In the genomic region with DNA sequence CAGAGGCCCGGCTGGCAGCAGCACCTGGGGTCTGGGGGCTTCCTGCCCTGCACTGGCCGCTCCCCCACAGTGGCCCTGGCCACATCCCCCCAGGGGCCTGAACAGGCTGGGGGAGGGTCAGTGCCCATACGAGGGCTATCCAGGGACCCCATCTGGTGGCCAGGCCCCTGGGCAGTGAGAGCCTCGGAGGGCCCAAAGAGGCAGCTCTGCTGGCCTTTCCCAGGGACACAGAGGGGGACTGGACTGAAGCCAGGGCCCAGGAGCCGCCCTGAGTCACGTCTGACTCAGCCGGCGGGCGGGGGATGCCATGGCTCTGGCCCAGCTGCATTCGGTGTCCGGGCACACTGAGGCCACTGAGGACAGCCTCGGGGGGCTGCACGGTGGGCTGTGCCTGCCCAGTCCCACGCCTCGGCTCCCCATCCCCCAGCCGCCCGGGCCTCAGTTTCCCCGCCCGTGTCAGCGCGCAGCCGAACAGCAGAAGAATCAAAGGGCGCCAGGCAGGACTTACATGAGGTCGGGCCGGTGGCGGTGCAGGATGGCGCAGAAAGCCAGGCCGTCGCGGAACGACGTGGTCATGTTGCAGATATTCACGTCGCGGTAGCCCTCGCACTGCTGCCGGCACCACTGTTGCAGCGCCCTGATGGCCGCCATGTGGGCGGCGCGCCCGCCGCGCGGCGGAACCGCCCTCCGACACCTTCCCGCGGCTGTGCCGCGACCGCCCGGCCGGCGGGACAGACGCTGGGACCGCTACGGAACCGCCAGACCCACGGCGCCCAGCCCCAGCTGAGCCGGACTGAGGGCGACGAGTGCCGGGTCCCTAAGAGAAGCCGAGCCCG, we compare ENCODE assay signal across 1 cellular context.
TF ChIP-seq lines count a peak whose summit lies in the region.

A gene (minus strand): TSS at position 795 of the 836 bp plus-strand sequence. CDS start 144 bp downstream, at position 651.

TF ChIP-seq in SK-N-SH, 30 proteins besides CTCF, POLR2A, EP300 and RAD21 (continued from another document):
- TF ChIP-seq, protein P1, sequence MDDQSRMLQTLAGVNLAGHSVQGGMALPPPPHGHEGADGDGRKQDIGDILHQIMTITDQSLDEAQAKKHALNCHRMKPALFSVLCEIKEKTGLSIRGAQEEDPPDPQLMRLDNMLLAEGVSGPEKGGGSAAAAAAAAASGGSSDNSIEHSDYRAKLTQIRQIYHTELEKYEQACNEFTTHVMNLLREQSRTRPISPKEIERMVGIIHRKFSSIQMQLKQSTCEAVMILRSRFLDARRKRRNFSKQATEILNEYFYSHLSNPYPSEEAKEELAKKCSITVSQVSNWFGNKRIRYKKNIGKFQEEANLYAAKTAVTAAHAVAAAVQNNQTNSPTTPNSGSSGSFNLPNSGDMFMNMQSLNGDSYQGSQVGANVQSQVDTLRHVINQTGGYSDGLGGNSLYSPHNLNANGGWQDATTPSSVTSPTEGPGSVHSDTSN (IDR thresholded peaks at IDR 0.05), result peak; percentile 28; the same call in 1 of the 2 replicates
- peak; percentile 99 for TF ChIP-seq NFIC (IDR thresholded peaks at IDR 0.05; ENCODE audit: borderline replicate concordance)
- no peak for TF ChIP-seq RFX5 (IDR thresholded peaks at IDR 0.05; ENCODE audit: low read length)
- TF ChIP-seq FOXM1 (IDR thresholded peaks at IDR 0.05; ENCODE audit: low read depth), result no peak; the same call in 1 of the 2 replicates
- TF ChIP-seq, protein P2, sequence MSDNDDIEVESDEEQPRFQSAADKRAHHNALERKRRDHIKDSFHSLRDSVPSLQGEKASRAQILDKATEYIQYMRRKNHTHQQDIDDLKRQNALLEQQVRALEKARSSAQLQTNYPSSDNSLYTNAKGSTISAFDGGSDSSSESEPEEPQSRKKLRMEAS (IDR thresholded peaks at IDR 0.05; ENCODE audit: low read depth), result peak; percentile 79
- peak; percentile 6 for TF ChIP-seq CHD2 (IDR thresholded peaks at IDR 0.05; ENCODE audit: low read length, partially characterized antibody)
- TF ChIP-seq JUND (IDR thresholded peaks at IDR 0.05), result peak; percentile 96; the same call in 1 of the 2 replicates
- TF ChIP-seq GABPA (IDR thresholded peaks at IDR 0.05; ENCODE audit: low read depth), result no peak
- TF ChIP-seq ELF1 (IDR thresholded peaks at IDR 0.05), result no peak
- no peak for TF ChIP-seq SIN3A (IDR thresholded peaks at IDR 0.05; ENCODE audit: borderline replicate concordance, low read depth, low read length)
